10 cellular contexts compared by ENCODE assay signal in the genomic region with DNA sequence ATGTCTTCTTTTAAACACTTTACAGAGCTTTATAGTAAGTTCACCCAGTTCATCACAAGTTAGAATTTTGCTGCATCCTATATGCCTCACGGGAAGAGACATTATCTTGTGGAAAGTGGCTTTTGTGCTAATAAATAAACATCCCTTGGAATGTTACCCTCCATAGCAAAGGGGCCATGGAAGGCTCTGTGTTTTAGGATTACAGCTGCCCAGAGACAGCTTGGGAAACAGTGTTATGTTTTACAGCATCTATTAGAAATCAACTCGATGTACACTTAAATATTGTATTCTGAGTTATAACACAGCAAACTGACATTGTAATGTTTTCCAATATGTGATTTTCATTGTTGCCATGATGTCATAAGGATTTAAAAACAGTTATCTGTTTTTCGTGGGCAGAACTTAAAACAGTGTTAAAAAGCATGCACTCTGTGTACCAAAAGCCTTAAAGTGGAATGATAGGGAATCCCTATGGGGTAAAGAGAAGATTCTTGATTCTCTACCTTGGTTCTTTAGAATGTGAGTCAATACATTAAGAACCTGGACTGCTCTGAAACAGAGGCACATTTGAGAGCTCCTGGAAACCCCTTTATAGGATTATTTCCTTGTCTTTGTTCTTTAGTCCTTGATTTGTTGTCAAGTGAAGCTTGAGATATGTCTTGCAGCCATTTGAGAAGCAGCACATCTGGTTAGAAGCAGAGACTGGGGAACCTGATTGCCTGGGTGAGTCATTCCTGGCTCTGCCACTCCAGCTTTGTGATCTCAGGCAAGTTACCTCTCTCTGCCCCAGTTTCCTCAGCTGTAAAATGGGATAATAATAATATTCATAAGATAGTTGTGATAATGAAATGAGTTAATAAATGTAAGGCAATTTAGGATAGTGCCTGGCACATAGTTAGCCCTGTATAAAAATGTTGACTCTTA. TPM values are rescaled to one million over a fixed set of nuclear protein-coding genes. Genes with fewer than 3 reads are reported as not detected.
A peak's percentile ranks its signal among the peaks of the same experiment; 100 is the strongest.
DNase-seq lines count a peak whose midpoint lies in the region; ATAC-seq and TF ChIP-seq lines count a peak whose summit lies in the region.
"Had no signal": no experiment of that assay in that cellular context is flagged by ENCODE, and none has a peak within 500 bp of the region (broad histone marks: within the 10 kb centered on the region; RNA-seq: fewer than 3 reads in every experiment).

No MANE protein-coding gene starts in this region.

- peaks cover 64 to 91% of the 10 kb centered on the region in 2 donors for H3K4me1 ChIP-seq in gastrocnemius medialis

- DNase-seq in epithelial cell of esophagus (ENCODE audit: low read depth) = peak; percentile 79
- DNase-seq in gastrocnemius medialis = peak in 1 of 2 donors; percentile 43
- DNase-seq in GOT3 (lab: John Stamatoyannopoulos, UW) = no peak
- DNase-seq in globus pallidus (ENCODE audit: low spot score) = no peak
- no peak for DNase-seq in stimulated activated naive CD4-positive, alpha-beta T cell (lab: John Stamatoyannopoulos, UW)
- DNase-seq in lower leg skin (ENCODE audit: low spot score in 2 of 2) = no peak
- DNase-seq: activated CD4-positive, alpha-beta T cell treated with anti-CD3 and anti-CD28 coated beads, Interleukin-2, amount 50 U/mL, for 4 hours; mucosa of descending colon had no signal

- in situ Hi-C loops in gastrocnemius medialis (cut with MboI; ENCODE audit: low sequenced_read_pairs in 4 of 4) = no loop called here

- H3K27ac ChIP-seq in gastrocnemius medialis = peak overlapping the region; percentile 76 to 83 (median 80)

- ATAC-seq in GM18870 (IDR thresholded peaks at IDR 0.05; ENCODE audit: unreplicated experiment) = peak; percentile 38
- peak; percentile 52 for ATAC-seq in HG03442 (IDR thresholded peaks at IDR 0.05; ENCODE audit: unreplicated experiment)
- ATAC-seq in gastrocnemius medialis = peak; percentile 54 to 57
- ATAC-seq: mucosa of descending colon had no signal

- no peaks in the 10 kb centered on the region for H3K36me3 ChIP-seq in gastrocnemius medialis

- TF ChIP-seq CTCF in epithelial cell of esophagus (IDR thresholded peaks at IDR 0.05; ENCODE audit: insufficient read depth, low read depth, low read length, missing control alignments) (no peak), gastrocnemius medialis (IDR thresholded peaks at IDR 0.05 in 4 of 5, conservative IDR thresholded peaks at IDR 0.05 in 1 of 5) (no peak), lower leg skin (IDR thresholded peaks at IDR 0.05) (no peak)

- no peak overlapping the region for H3K4me3 ChIP-seq in epithelial cell of esophagus (ENCODE audit: low read length)
- peak overlapping the region in 1 of 4 donors; percentile 23 for H3K4me3 ChIP-seq in gastrocnemius medialis
- H3K4me3 ChIP-seq in lower leg skin (ENCODE audit: low read depth, poor library complexity, severe bottlenecking) = no peak overlapping the region
- H3K4me3 ChIP-seq: mucosa of descending colon had no signal

- no peaks in the 10 kb centered on the region for H3K9me3 ChIP-seq in gastrocnemius medialis
- H3K9me3 ChIP-seq: mucosa of descending colon had no signal

- WGBS in lower leg skin, 2 donors = 43 to 52% methylated on average over 3 of the region's 3 CpGs

- no peaks in the 10 kb centered on the region for H3K27me3 ChIP-seq in gastrocnemius medialis

- TF ChIP-seq POLR2A in gastrocnemius medialis (IDR thresholded peaks at IDR 0.05) = no peak
- no peak for TF ChIP-seq POLR2A in lower leg skin (IDR thresholded peaks at IDR 0.05)

- intact Hi-C loops in gastrocnemius medialis (cut with DNase I; ENCODE audit: low total_unique reads) = loop anchor here (2.0 kb wide), 2 partner anchors 39 to 55 kb away; no protein-coding TSS in a partner anchor
- intact Hi-C loops in lower leg skin (cut with DNase I; ENCODE audit: low total_unique reads) = no loop called here

RNA-seq across cellular contexts. Expression of gene ARHGAP10, which starts 41.6 kb away (rescaled TPM):
- total RNA-seq in gastrocnemius medialis = 10 to 100 TPM; 22.1 to 34.6 (median 28.0) TPM
- 10 to 100 TPM; 30.6 to 45.8 (median 37.9) TPM for total RNA-seq in lower leg skin
